ENCODE assay signal across 1 cellular context in the genomic region with DNA sequence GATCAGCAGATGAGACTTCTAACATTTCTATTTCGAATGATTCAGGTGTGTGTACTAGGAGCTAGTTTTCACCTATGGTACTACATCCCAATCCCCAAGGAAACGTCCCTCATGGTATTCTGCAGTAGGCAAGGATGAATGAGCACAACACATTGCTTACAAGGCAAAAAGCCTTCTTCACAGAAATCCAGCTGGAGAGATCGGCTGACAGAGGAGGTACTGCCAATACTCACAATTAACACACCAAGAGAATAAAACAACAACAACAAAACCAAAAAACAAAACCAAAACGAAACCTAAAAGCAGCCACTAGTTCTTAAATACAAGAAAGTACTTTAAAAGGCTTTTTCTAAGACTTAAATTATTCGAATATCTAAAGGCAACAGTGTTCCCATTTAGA.
TF ChIP-seq lines count a peak whose summit lies in the region.

No MANE protein-coding gene starts in this region.

TF ChIP-seq in K562, 482 proteins besides CTCF, POLR2A, EP300 and RAD21 (continued from another document):
- TF ChIP-seq, protein P1, sequence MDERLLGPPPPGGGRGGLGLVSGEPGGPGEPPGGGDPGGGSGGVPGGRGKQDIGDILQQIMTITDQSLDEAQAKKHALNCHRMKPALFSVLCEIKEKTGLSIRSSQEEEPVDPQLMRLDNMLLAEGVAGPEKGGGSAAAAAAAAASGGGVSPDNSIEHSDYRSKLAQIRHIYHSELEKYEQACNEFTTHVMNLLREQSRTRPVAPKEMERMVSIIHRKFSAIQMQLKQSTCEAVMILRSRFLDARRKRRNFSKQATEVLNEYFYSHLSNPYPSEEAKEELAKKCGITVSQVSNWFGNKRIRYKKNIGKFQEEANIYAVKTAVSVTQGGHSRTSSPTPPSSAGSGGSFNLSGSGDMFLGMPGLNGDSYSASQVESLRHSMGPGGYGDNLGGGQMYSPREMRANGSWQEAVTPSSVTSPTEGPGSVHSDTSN (CRISPR knock-in tag; IDR thresholded peaks at IDR 0.05; ENCODE audit: low read depth) = no peak
- TF ChIP-seq, protein P1 (tag; conservative IDR thresholded peaks at IDR 0.05; ENCODE audit: low read depth) = no peak
TF ChIP-seq in K562: peak in this region for 3.
